Comparison of ENCODE assay signal across 10 cellular contexts in genomic region chr7:99498546-99498944, GRCh38. TPM values are rescaled to one million over a fixed set of nuclear protein-coding genes. Genes with fewer than 3 reads are reported as not detected.
DNase-seq lines count a peak whose midpoint lies in the region; ATAC-seq and TF ChIP-seq lines count a peak whose summit lies in the region.
"Had no signal": no experiment of that assay in that cellular context is flagged by ENCODE, and none has a peak within 500 bp of the region (broad histone marks: within the 10 kb centered on the region; RNA-seq: fewer than 3 reads in every experiment).

No MANE protein-coding gene starts in this region.

- peaks cover 6% of the 10 kb centered on the region for H3K9me3 Mint-ChIP-seq in stimulated activated memory B cell treated with anti-CD40 and anti-IgM and Interleukin-4, amounts not matched to agents 10 μg/mL and 1 μg/mL and 100 μg/mL, for 72 hours

- peaks cover 36% of the 10 kb centered on the region for H3K36me3 Mint-ChIP-seq in stimulated activated memory B cell treated with anti-CD40 and anti-IgM and Interleukin-4, amounts not matched to agents 10 μg/mL and 1 μg/mL and 100 μg/mL, for 72 hours

- no peak for TF ChIP-seq CTCF in VCaP (conservative IDR thresholded peaks at IDR 0.05)

- peaks cover 26% of the 10 kb centered on the region for H3K4me1 Mint-ChIP-seq in stimulated activated memory B cell treated with anti-CD40 and anti-IgM and Interleukin-4, amounts not matched to agents 10 μg/mL and 1 μg/mL and 100 μg/mL, for 72 hours

- peak overlapping the region; percentile 95 for H3K27ac Mint-ChIP-seq in stimulated activated memory B cell treated with anti-CD40 and anti-IgM and Interleukin-4, amounts not matched to agents 10 μg/mL and 1 μg/mL and 100 μg/mL, for 72 hours

- H3K27ac ChIP-seq in VCaP = peak overlapping the region; percentile 88

- H3K4me3 ChIP-seq in iPS-11a (ENCODE audit: low read depth, low read length) = peak overlapping the region; percentile 24

- no peak for ATAC-seq in stimulated activated memory B cell treated with anti-CD40 and anti-IgM and Interleukin-4, amounts not matched to agents 10 μg/mL and 1 μg/mL and 100 μg/mL, for 72 hours
- no peak for ATAC-seq in HG03439 (IDR thresholded peaks at IDR 0.05; ENCODE audit: unreplicated experiment)

- H3K27me3 Mint-ChIP-seq in stimulated activated memory B cell treated with anti-CD40 and anti-IgM and Interleukin-4, amounts not matched to agents 10 μg/mL and 1 μg/mL and 100 μg/mL, for 72 hours = no peaks in the 10 kb centered on the region

- H3K4me3 Mint-ChIP-seq in stimulated activated memory B cell treated with anti-CD40 and anti-IgM and Interleukin-4, amounts not matched to agents 10 μg/mL and 1 μg/mL and 100 μg/mL, for 72 hours = peak overlapping the region; percentile 96

- DNase-seq in SIG-M5 treated with dmso at 0.1 percent for 504 hours (lab: John Stamatoyannopoulos, UW; ENCODE audit: unreplicated experiment) (peak; percentile 37), SIG-M5 (lab: John Stamatoyannopoulos, UW) (no peak), GF-D8 (lab: John Stamatoyannopoulos, UW) (no peak), mesenteric fat pad (ENCODE audit: low spot score) (no peak)
- DNase-seq: hippocampal formation, NCI-H1417 had no signal

RNA-seq across cellular contexts. Expression of gene ZNF394, which starts 1.5 kb away (rescaled TPM):
- 24.4 TPM for total RNA-seq in mesenteric fat pad

RNA-seq across cellular contexts. Expression of gene ZKSCAN5, which starts 5.9 kb away (rescaled TPM):
- total RNA-seq in mesenteric fat pad = 5.7 TPM

RNA-seq across cellular contexts. Expression of gene ZNF789, which starts 25.9 kb away (rescaled TPM):
- total RNA-seq in mesenteric fat pad = 7.8 TPM

RNA-seq across cellular contexts. Expression of gene ATP5MF, which starts 32.6 kb away (rescaled TPM):
- total RNA-seq in mesenteric fat pad = 256 TPM

RNA-seq across cellular contexts. Expression of gene FAM200A, which starts 53.4 kb away (rescaled TPM):
- 2.5 TPM for total RNA-seq in mesenteric fat pad
